Comparison of ENCODE assay signal across 8 cellular contexts in the genomic region with DNA sequence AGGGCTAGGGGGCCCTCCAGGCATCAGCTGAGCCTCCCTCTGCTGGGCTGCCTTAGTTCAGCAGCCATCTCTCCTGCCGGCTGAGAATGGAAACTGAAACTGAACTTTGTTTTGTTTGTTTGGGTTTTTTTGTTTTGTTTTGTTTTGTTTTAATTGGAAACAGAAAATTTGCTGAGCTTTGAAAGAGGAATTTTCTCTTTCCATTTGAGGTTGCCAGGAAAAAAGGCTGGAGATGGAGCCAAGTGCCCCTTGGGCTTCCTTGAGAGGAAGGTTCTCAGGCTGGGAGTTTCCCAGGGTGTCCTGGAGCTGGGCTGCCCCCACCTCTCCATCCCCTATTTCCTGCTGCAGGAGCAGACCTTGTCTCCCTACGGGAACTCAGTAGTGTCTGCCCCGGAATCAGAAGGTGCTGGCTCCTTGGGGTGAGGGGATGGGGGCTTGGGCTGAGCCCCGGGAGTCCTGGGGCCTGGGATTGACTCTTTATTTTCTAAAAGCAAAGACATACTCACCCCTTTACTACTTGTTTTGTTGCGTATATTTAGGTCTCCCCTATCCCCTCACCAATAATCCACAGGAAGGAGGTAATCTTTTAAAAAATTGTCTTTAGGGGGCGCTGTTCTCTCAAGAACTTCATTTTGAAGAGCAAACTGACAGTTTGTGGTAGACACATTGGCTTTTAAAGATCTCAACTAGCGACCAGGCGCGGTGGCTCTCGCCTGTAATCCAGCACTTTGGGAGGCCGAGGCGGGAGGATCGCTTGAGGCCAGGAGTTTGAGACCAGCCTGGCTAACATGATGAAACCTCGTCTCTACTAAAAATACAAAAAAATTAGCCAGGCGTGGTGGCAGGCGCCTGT. TPM values are rescaled to one million over a fixed set of nuclear protein-coding genes. Genes with fewer than 3 reads are reported as not detected.
A peak's percentile ranks its signal among the peaks of the same experiment; 100 is the strongest.
DNase-seq lines count a peak whose midpoint lies in the region; ATAC-seq lines count a peak whose summit lies in the region.

No MANE protein-coding gene starts in this region.

- peak overlapping the region; percentile 40 for H3K4me3 ChIP-seq in right cardiac atrium (ENCODE audit: low read length)
- H3K4me3 ChIP-seq in skeletal muscle cell (ENCODE audit: low read depth, low read length) = peak overlapping the region; percentile 30

- no peaks in the 10 kb centered on the region for H3K27me3 ChIP-seq in right cardiac atrium (ENCODE audit: control insufficient read depth, insufficient read depth)

- peak; percentile 35 for DNase-seq in GDM1 (lab: John Stamatoyannopoulos, UW)
- DNase-seq in HuH-7 (ENCODE audit: low spot score) = peak; percentile 50
- DNase-seq in SKM-1 treated with dmso at 0.1 percent for 144 hours (lab: John Stamatoyannopoulos, UW; ENCODE audit: unreplicated experiment) = peak; percentile 39
- DNase-seq in amniotic stem cell (lab: John Stamatoyannopoulos, UW) = peak; percentile 9
- DNase-seq in right cardiac atrium = peak; percentile 48 to 68 (median 64)
- no peak for DNase-seq in skeletal muscle cell (ENCODE audit: low read depth)
- DNase-seq in HK-2 (ENCODE audit: unreplicated experiment) = no peak

- H3K9me3 ChIP-seq in right cardiac atrium (ENCODE audit: control insufficient read depth, low read length) = no peaks in the 10 kb centered on the region

- 43% methylated on average over 16 of the region's 16 CpGs for WGBS in right cardiac atrium

- ATAC-seq in GM21515 (IDR thresholded peaks at IDR 0.05; ENCODE audit: unreplicated experiment) (peak; percentile 85), right cardiac atrium (peak; percentile 87 to 96)

- intact Hi-C loops in right cardiac atrium (cut with DNase I) = loop anchor here in 2 of 4 donors (5.0 kb wide), 1 partner anchor 37 kb away; no protein-coding TSS in a partner anchor

- H3K4me1 ChIP-seq in right cardiac atrium (ENCODE audit: control insufficient read depth, insufficient read depth, low read length) = no peaks in the 10 kb centered on the region

- H3K27ac ChIP-seq in right cardiac atrium (ENCODE audit: low read length) = peak overlapping the region; percentile 89

RNA-seq across cellular contexts. Expression of gene OASL, which starts 21.3 kb away (rescaled TPM):
- total RNA-seq in right cardiac atrium = 1 to 10 TPM in 1 of 4 donors, under 1 TPM in 3; 0.32 to 1.1 (median 0.67) TPM
- polyA plus RNA-seq in right cardiac atrium = 0.68 TPM

RNA-seq across cellular contexts. Expression of gene C12orf43, which starts 44.1 kb away (rescaled TPM):
- total RNA-seq in right cardiac atrium = 10 to 100 TPM in 2 of 4 donors, 1 to 10 TPM in 2; 8.5 to 13.0 (median 10.3) TPM
- polyA plus RNA-seq in right cardiac atrium = 7.5 TPM

Comparison
In these comparisons a context has a peak if more than half of its experiments do, and no peak if none do; other contexts are left out.
1. DNase-seq: peak in GDM1 (single experiment), HuH-7 (single experiment), SKM-1 treated with dmso at 0.1 percent for 144 hours (single experiment), amniotic stem cell (single experiment) and right cardiac atrium (3 of 3); none in skeletal muscle cell (single experiment) and HK-2 (single experiment).